ENCODE assay signal across 13 cellular contexts in the genomic region with DNA sequence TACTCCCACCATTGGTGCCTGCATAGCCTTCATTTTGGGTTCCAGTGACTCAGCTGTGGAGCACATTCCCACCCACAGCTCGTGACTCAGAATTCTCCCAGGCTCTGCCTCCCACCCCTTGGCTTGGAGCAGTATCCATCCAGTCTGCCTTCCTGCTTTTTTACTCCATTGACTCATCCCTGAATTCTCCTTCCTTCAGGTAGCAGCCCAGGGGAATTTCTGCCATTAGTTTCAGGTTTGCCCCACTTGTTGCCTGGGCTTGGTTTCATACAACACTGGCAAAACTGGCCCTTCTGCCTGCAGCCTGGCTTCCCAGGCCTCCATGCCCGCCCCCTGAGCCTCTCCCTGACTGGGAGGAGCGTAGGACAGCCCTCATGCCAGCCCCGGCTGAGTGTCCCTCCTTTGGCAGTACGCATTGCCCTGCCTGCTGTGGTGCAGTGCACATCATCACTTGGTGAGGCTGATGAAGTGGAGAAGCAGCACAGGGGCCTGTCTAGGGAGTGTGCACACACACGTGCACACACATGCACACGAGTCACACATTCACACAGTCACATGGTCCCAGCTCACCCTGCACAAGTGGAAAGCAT. TPM values are rescaled to one million over a fixed set of nuclear protein-coding genes. Genes with fewer than 3 reads are reported as not detected.
A peak's percentile ranks its signal among the peaks of the same experiment; 100 is the strongest.
DNase-seq lines count a peak whose midpoint lies in the region; ATAC-seq, FAIRE-seq and TF ChIP-seq lines count a peak whose summit lies in the region.
"Had no signal": no experiment of that assay in that cellular context is flagged by ENCODE, and none has a peak within 500 bp of the region (broad histone marks: within the 10 kb centered on the region; RNA-seq: fewer than 3 reads in every experiment).

No MANE protein-coding gene starts in this region.

- H3K4me1 Mint-ChIP-seq in Caco-2 (ENCODE audit: low read depth, unreplicated experiment) = no peaks in the 10 kb centered on the region
- H3K4me1 Mint-ChIP-seq: activated naive CD4-positive, alpha-beta T cell treated with anti-CD3 and anti-CD28 coated beads, Interleukin-2, amount 50 U/mL, for 24 hours had no signal

- no peak for TF ChIP-seq RAD21 in GM12878 (IDR thresholded peaks at IDR 0.05; ENCODE audit: insufficient read depth, low read depth, low read length)

- H3K9ac ChIP-seq in GM12878 (ENCODE audit: control insufficient read depth, insufficient read depth, low read length) = no peak overlapping the region

- DNase-seq in AG08395 (ENCODE audit: low spot score) (peak; percentile 6), GM12878 (ENCODE audit: low read depth, low spot score) (no peak), right lobe of liver (peak; percentile 51 to 91 (median 79)), Caco-2 (no peak), GM19240 (ENCODE audit: insufficient read length, low spot score) (no peak), DMS53 treated with DMSO at 0.1 percent for 48 hours (lab: John Stamatoyannopoulos, UW; ENCODE audit: unreplicated experiment) (no peak), tibial nerve (ENCODE audit: low spot score in 2 of 2) (no peak)
- DNase-seq: activated B cell treated with CpG ODN at 0.5 μM for 24 hours; CD4-positive, CD25-positive, alpha-beta regulatory T cell; NCI-H2081 had no signal

- ATAC-seq in GM12878 (peak; percentile 35), right lobe of liver (peak; percentile 11 to 69 (median 48))

- in situ Hi-C loops in GM12878 (cut with MboI) = no loop called here

- 80% methylated on average over 7 of the region's 7 CpGs for WGBS in GM12878 (ENCODE audit: insufficient coverage, insufficient replicate concordance, low lambda C conversion rate, missing lambda C conversion rate)
- 68% methylated on average over 3 of the region's 7 CpGs for WGBS in right lobe of liver (ENCODE audit: insufficient coverage, low coverage, low lambda C conversion rate, missing lambda C conversion rate)
- WGBS in tibial nerve, 2 donors = 72 to 76% methylated on average over 7 of the region's 7 CpGs

- SMC1A ChIA-PET in GM12878 (lab: Charles Lee; ENCODE audit: uncharacterized antibody, unreplicated experiment) = interaction anchor here (1.0 to 5.2 kb wide), 7 partner anchors 8 to 149 kb away, joined by 3 to 48 read pairs (median 14); no protein-coding TSS in a partner anchor

- no peak overlapping the region for H3K4me3 Mint-ChIP-seq in Caco-2 (ENCODE audit: unreplicated experiment)
- H3K4me3 Mint-ChIP-seq: activated B cell treated with CpG ODN at 0.5 μM for 24 hours; activated naive CD4-positive, alpha-beta T cell treated with anti-CD3 and anti-CD28 coated beads, Interleukin-2, amount 50 U/mL, for 24 hours had no signal

- POLR2A ChIA-PET in HEK293 (lab: Yijun Ruan, JAX) = no interaction called here
- POLR2A ChIA-PET in GM12878 (lab: Charles Lee) = interaction anchor here (0.9 to 1.1 kb wide), 2 partner anchors 21 to 141 kb away, joined by 3 read pairs; no protein-coding TSS in a partner anchor
- POLR2A ChIA-PET in Caco-2 (lab: Charles Lee) = no interaction called here

- TF ChIP-seq EP300 in GM12878 (IDR thresholded peaks at IDR 0.05; ENCODE audit: borderline replicate concordance in 1 of 2, control insufficient read depth in 1 of 2, low read depth in 2 of 2, low read length in 2 of 2) (no peak), tibial nerve (IDR thresholded peaks at IDR 0.05) (no peak)

- peaks cover 3 to 8% of the 10 kb centered on the region in 2 experiments; a peak in 2 of 3 replicates for H3K36me3 ChIP-seq in HEK293 (ENCODE audit: control insufficient read depth in 2 of 2, insufficient read depth in 1 of 2, low read length in 2 of 2)
- H3K36me3 ChIP-seq in GM12878 (ENCODE audit: control insufficient read depth in 2 of 2, insufficient read depth in 2 of 2, low read length in 1 of 2) = peaks cover 11 to 13% of the 10 kb centered on the region in 2 experiments; a peak in 3 of 4 replicates
- H3K36me3 ChIP-seq in right lobe of liver = no peaks in the 10 kb centered on the region
- no peaks in the 10 kb centered on the region for H3K36me3 ChIP-seq in Caco-2 (ENCODE audit: control insufficient read depth, insufficient read depth, low read length)
- H3K36me3 ChIP-seq in tibial nerve = no peaks in the 10 kb centered on the region
- H3K36me3 ChIP-seq: uterus had no signal

- no peaks in the 10 kb centered on the region for H4K20me1 ChIP-seq in GM12878 (ENCODE audit: control insufficient read depth, insufficient read depth)

- H3K9me3 Mint-ChIP-seq in Caco-2 (ENCODE audit: unreplicated experiment) = no peaks in the 10 kb centered on the region
- H3K9me3 Mint-ChIP-seq: activated B cell treated with CpG ODN at 0.5 μM for 24 hours; activated naive CD4-positive, alpha-beta T cell treated with anti-CD3 and anti-CD28 coated beads, Interleukin-2, amount 50 U/mL, for 24 hours; CD4-positive, CD25-positive, alpha-beta regulatory T cell had no signal

- CTCF ChIA-PET in HEK293 (lab: Yijun Ruan, JAX) (interaction anchor here (0.6 kb wide), 1 partner anchor 148 kb away, joined by 4 read pairs; no protein-coding TSS in a partner anchor), GM12878 (lab: Yijun Ruan, JAX) (interaction anchor here (0.6 to 3.1 kb wide), 5 partner anchors 12 to 813 kb away, joined by 3 to 25 read pairs (median 9); no protein-coding TSS in a partner anchor), Caco-2 (lab: Charles Lee) (no interaction called here)

- intact Hi-C loops in GM12878 (cut with micrococcal nuclease; ENCODE audit: unreplicated experiment) = loop anchor here (5.0 kb wide), 1 partner anchor 54 kb away; a partner anchor contains a TSS
- intact Hi-C loops in right lobe of liver (cut with DNase I) = loop anchor here in 1 of 2 donors (10.0 kb wide), 1 partner anchor 52 kb away; a partner anchor contains a TSS
- intact Hi-C loops in Caco-2 (cut with micrococcal nuclease; ENCODE audit: unreplicated experiment) = no loop called here

- H2AFZ ChIP-seq in GM12878 (ENCODE audit: control insufficient read depth, low read depth, low read length) = no peak overlapping the region

- no peaks in the 10 kb centered on the region for H3K79me2 ChIP-seq in GM12878 (ENCODE audit: control insufficient read depth, insufficient read depth, low read length)

- H3K27me3 ChIP-seq in GM12878 (replicated peaks in 1 of 2; ENCODE audit: control insufficient read depth in 2 of 2, insufficient read depth in 2 of 2, low read length in 1 of 2) = no peaks in the 10 kb centered on the region
- no peaks in the 10 kb centered on the region for H3K27me3 ChIP-seq in right lobe of liver
- no peaks in the 10 kb centered on the region for H3K27me3 ChIP-seq in Caco-2 (replicated peaks; ENCODE audit: control insufficient read depth, insufficient read depth, low read length)
- H3K27me3 ChIP-seq in tibial nerve = no peaks in the 10 kb centered on the region
- H3K27me3 ChIP-seq: uterus had no signal

- no peaks in the 10 kb centered on the region for H3K27me3 Mint-ChIP-seq in Caco-2 (ENCODE audit: insufficient read depth, unreplicated experiment)
- H3K27me3 Mint-ChIP-seq: activated B cell treated with CpG ODN at 0.5 μM for 24 hours; activated naive CD4-positive, alpha-beta T cell treated with anti-CD3 and anti-CD28 coated beads, Interleukin-2, amount 50 U/mL, for 24 hours; CD4-positive, CD25-positive, alpha-beta regulatory T cell had no signal

- H3K36me3 Mint-ChIP-seq in Caco-2 (ENCODE audit: insufficient read depth, unreplicated experiment) = no peaks in the 10 kb centered on the region

- H3K4me3 ChIP-seq in HEK293 (ENCODE audit: low read depth, low read length) (no peak overlapping the region), GM12878 (no peak overlapping the region), right lobe of liver (no peak overlapping the region), Caco-2 (ENCODE audit: low read depth, low read length) (no peak overlapping the region), tibial nerve (no peak overlapping the region)
- H3K4me3 ChIP-seq: uterus had no signal

- RAD21 ChIA-PET in GM12878 (lab: Charles Lee; ENCODE audit: unreplicated experiment) = interaction anchor here (0.5 to 4.1 kb wide), 4 partner anchors 10 to 54 kb away, joined by 3 to 41 read pairs (median 28); no protein-coding TSS in a partner anchor

- TF ChIP-seq CTCF in HEK293 (tag by site-specific recombination; IDR thresholded peaks at IDR 0.05) (no peak), GM12878 (IDR thresholded peaks at IDR 0.05 in 2 of 3, conservative IDR thresholded peaks at IDR 0.05 in 1 of 3; ENCODE audit: control insufficient read depth in 2 of 3, extremely low read depth in 1 of 3, insufficient read depth in 1 of 3, low read depth in 3 of 3, low read length in 3 of 3) (no peak), right lobe of liver (IDR thresholded peaks at IDR 0.05) (no peak), Caco-2 (IDR thresholded peaks at IDR 0.05; ENCODE audit: insufficient read depth in 1 of 2, low read depth in 1 of 2, low read length in 1 of 2, severe bottlenecking in 1 of 2, unreplicated experiment in 1 of 2) (no peak), tibial nerve (IDR thresholded peaks at IDR 0.05) (no peak)

- H3K4me1 ChIP-seq in HEK293 (ENCODE audit: control insufficient read depth, insufficient read depth, low read length) = no peaks in the 10 kb centered on the region
- peaks cover 14% of the 10 kb centered on the region for H3K4me1 ChIP-seq in GM12878 (ENCODE audit: control insufficient read depth, insufficient read depth, low read length)
- peaks cover 0 to 64% (median 29%) of the 10 kb centered on the region in 4 donors for H3K4me1 ChIP-seq in right lobe of liver
- H3K4me1 ChIP-seq in Caco-2 = no peaks in the 10 kb centered on the region
- H3K4me1 ChIP-seq in tibial nerve = no peaks in the 10 kb centered on the region
- H3K4me1 ChIP-seq: uterus had no signal

- H3K4me2 ChIP-seq in GM12878 (ENCODE audit: control insufficient read depth, insufficient read depth) = no peak overlapping the region

- BruUV-seq in GM12878 (replicated peaks; lab: Mats Ljungman, UMichigan) (no TSS peak), Caco-2 (replicated peaks; lab: Mats Ljungman, UMichigan) (no TSS peak)

- no peak for FAIRE-seq in GM12878 (lab: Jason Lieb, UNC)

- H3K27ac ChIP-seq in HEK293 (ENCODE audit: extremely low read depth, low read depth, low read length) (no peak overlapping the region), GM12878 (ENCODE audit: control insufficient read depth, insufficient read depth) (no peak overlapping the region), right lobe of liver (peak overlapping the region; percentile 31 to 87 (median 66)), tibial nerve (no peak overlapping the region)
- H3K27ac ChIP-seq: uterus had no signal

- TF ChIP-seq POLR2A in GM12878 (IDR thresholded peaks at IDR 0.05; ENCODE audit: low read depth, low read length) (no peak), right lobe of liver (IDR thresholded peaks at IDR 0.05) (peak; percentile 40), tibial nerve (IDR thresholded peaks at IDR 0.05) (no peak)

- H3K9me3 ChIP-seq in HEK293 (ENCODE audit: control insufficient read depth, insufficient read depth, low read depth, low read length) = no peaks in the 10 kb centered on the region
- H3K9me3 ChIP-seq in GM12878 (replicated peaks; ENCODE audit: control insufficient read depth, insufficient read depth, low read length) = no peaks in the 10 kb centered on the region
- no peaks in the 10 kb centered on the region for H3K9me3 ChIP-seq in right lobe of liver
- H3K9me3 ChIP-seq in Caco-2 = no peaks in the 10 kb centered on the region
- no peaks in the 10 kb centered on the region for H3K9me3 ChIP-seq in tibial nerve
- H3K9me3 ChIP-seq: uterus had no signal

- H3K27ac Mint-ChIP-seq in Caco-2 (ENCODE audit: unreplicated experiment) = no peak overlapping the region
- H3K27ac Mint-ChIP-seq: activated B cell treated with CpG ODN at 0.5 μM for 24 hours; activated naive CD4-positive, alpha-beta T cell treated with anti-CD3 and anti-CD28 coated beads, Interleukin-2, amount 50 U/mL, for 24 hours had no signal

RNA-seq across cellular contexts. Expression of a gene that starts 55.0 kb away (rescaled TPM):
- total RNA-seq in GM12878 (2013; cell fraction: nucleolus; rRNA removed) = 16.4 and 17.4 TPM in 2 replicates
- total RNA-seq in GM12878 (2014; rRNA removed) (22.5 and 26.1 TPM in 2 replicates), GM12878 (2014; rRNA removed; fragmentation: Illumina TruSeq; extraction: Trizol) (32.7 and 33.2 TPM in 2 replicates), GM12878 (2021) (30.4 and 30.8 TPM in 2 replicates), right lobe of liver (10 to 100 TPM; 10.1 to 59.0 (median 37.7) TPM), Caco-2 (2022) (7.6 and 8.8 TPM in 2 replicates), tibial nerve (10 to 100 TPM in 1 of 4 donors, 1 to 10 TPM in 3; 1.7 to 15.9 (median 2.5) TPM)
- 8.9 TPM for polyA plus RNA-seq in GM12878 (2011; ENCODE audit: low read depth)
- polyA plus RNA-seq in GM12878 (2011; rRNA removed) (53.2 and 75.9 TPM in 2 replicates), GM12878 (2014; fragmentation: Illumina TruSeq; extraction: Trizol) (29.5 and 37.1 TPM in 2 replicates), GM12878 (2014; fragmentation: Nextera tagmentation; extraction: Ambion mirVana) (10 to 100 TPM; 22.9 to 29.7 TPM), GM12878 (2014; rRNA removed) (15.5 and 22.0 TPM in 2 replicates), GM12878 (2016; fragmentation: Nextera tagmentation; extraction: Ambion mirVana) (10 to 100 TPM; 45.4 to 56.2 TPM)
- polyA plus RNA-seq in GM12878 (2011; cell fraction: cytosol; rRNA removed) = 18.6 and 19.2 TPM in 2 replicates
- polyA plus RNA-seq in GM12878 (2011; cell fraction: nucleus; rRNA removed) = 18.8 and 20.3 TPM in 2 replicates
- 12.6 and 21.3 TPM in 2 replicates for polyA plus RNA-seq in GM12878 (2012)
- 17.6 and 33.0 TPM in 2 replicates for polyA minus RNA-seq in GM12878 (2011; rRNA and poly(A)+ RNA removed)
- polyA minus RNA-seq in GM12878 (2011; cell fraction: cytosol; rRNA and poly(A)+ RNA removed) = 8.2 and 11.4 TPM in 2 replicates
- 7.9 and 8.5 TPM in 2 replicates for polyA minus RNA-seq in GM12878 (2011; cell fraction: nucleus; rRNA and poly(A)+ RNA removed)

Comparison
In these comparisons a context has a peak if more than half of its experiments do, and no peak if none do; other contexts are left out.
1. DNase-seq: peak in AG08395 (single experiment) and right lobe of liver (3 of 3); none in GM12878 (single experiment), Caco-2 (0 of 2), GM19240 (single experiment), DMS53 treated with DMSO at 0.1 percent for 48 hours (single experiment) and tibial nerve (0 of 2).
2. H3K27ac ChIP-seq: peak in right lobe of liver (3 of 3); none in HEK293 (single experiment), GM12878 (single experiment) and tibial nerve (0 of 4).